9 cellular contexts compared by ENCODE assay signal in the genomic region with DNA sequence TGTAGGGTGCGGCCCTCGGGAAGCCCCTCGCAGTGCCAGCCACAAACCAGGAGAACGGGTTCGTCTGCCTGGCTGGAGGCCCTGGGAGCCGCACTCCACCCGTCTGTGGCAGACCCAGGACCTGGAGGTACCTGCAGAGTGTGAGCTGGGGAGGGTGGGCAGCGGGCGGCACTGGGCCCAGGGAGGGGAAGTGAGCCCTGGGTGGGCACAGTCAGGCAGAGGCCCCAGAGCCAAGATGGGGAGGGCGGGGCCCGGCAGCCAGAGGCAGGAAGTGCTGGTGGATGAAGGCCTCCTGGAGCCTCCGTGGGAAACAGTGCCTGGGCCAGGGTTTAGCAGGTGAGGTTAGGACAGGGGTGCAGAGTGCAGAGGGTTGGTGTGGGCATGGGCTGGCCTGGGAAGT. TPM values are rescaled to one million over a fixed set of nuclear protein-coding genes. Genes with fewer than 3 reads are reported as not detected.
DNase-seq lines count a peak whose midpoint lies in the region; ATAC-seq and TF ChIP-seq lines count a peak whose summit lies in the region.
"Had no signal": no experiment of that assay in that cellular context is flagged by ENCODE, and none has a peak within 500 bp of the region (broad histone marks: within the 10 kb centered on the region; RNA-seq: fewer than 3 reads in every experiment).

No MANE protein-coding gene starts in this region.

- no peaks in the 10 kb centered on the region for H3K27me3 ChIP-seq in thymus (ENCODE audit: control insufficient read depth, insufficient read depth)
- H3K27me3 ChIP-seq in osteoblast (ENCODE audit: insufficient read depth, low read length): peaks cover 19% of the 10 kb centered on the region

- H3K36me3 ChIP-seq in thymus (ENCODE audit: control insufficient read depth, insufficient read depth): no peaks in the 10 kb centered on the region
- H3K36me3 ChIP-seq in osteoblast (ENCODE audit: insufficient read depth, low read length): no peaks in the 10 kb centered on the region

- DNase-seq in activated CD8-positive, alpha-beta memory T cell treated with anti-CD3 and anti-CD28 coated beads, Interleukin-2, amount 10 ng/mL, durations not matched to agents 7 days and 5 days: peak; percentile 72
- DNase-seq in activated CD8-positive, alpha-beta memory T cell treated with anti-CD3 and anti-CD28 coated beads, Interleukin-2, amount 50 U/mL, for 4 hours: no peak
- peak; percentile 65 for DNase-seq in epithelial cell of esophagus (ENCODE audit: low read depth)
- DNase-seq in osteoblast (ENCODE audit: insufficient read length, low spot score, missing footprints): no peak
- DNase-seq: H9 had no signal

- H3K4me3 Mint-ChIP-seq in activated CD8-positive, alpha-beta memory T cell treated with anti-CD3 and anti-CD28 coated beads, Interleukin-2, amount 10 ng/mL, durations not matched to agents 7 days and 5 days: peak overlapping the region; percentile 75
- H3K4me3 Mint-ChIP-seq: H9 had no signal

- peaks cover 36% of the 10 kb centered on the region for H3K4me1 Mint-ChIP-seq in activated CD8-positive, alpha-beta memory T cell treated with anti-CD3 and anti-CD28 coated beads, Interleukin-2, amount 10 ng/mL, durations not matched to agents 7 days and 5 days

- H3K9me3 Mint-ChIP-seq in activated CD8-positive, alpha-beta memory T cell treated with anti-CD3 and anti-CD28 coated beads, Interleukin-2, amount 10 ng/mL, durations not matched to agents 7 days and 5 days (ENCODE audit: low read depth): no peaks in the 10 kb centered on the region
- H3K9me3 Mint-ChIP-seq: H9 had no signal

- ATAC-seq in activated CD8-positive, alpha-beta memory T cell treated with anti-CD3 and anti-CD28 coated beads, Interleukin-2, amount 10 ng/mL, durations not matched to agents 7 days and 5 days: no peak
- ATAC-seq in HG02763 (IDR thresholded peaks at IDR 0.05; ENCODE audit: unreplicated experiment): no peak
- no peak for ATAC-seq in HG03378 (IDR thresholded peaks at IDR 0.05; ENCODE audit: unreplicated experiment)

- CTCF ChIA-PET in activated CD8-positive, alpha-beta memory T cell treated with anti-CD3 and anti-CD28 coated beads, Interleukin-2, amount 10 ng/mL, durations not matched to agents 7 days and 5 days (lab: Charles Lee): interaction anchor here (0.8 to 4.0 kb wide), 18 partner anchors 9 to 388 kb away, joined by 3 to 69 read pairs (median 5); a partner anchor contains a TSS

- peaks cover 10% of the 10 kb centered on the region for H3K79me2 ChIP-seq in osteoblast (ENCODE audit: insufficient read depth, low read length)

- no peaks in the 10 kb centered on the region for H3K27me3 Mint-ChIP-seq in activated CD8-positive, alpha-beta memory T cell treated with anti-CD3 and anti-CD28 coated beads, Interleukin-2, amount 10 ng/mL, durations not matched to agents 7 days and 5 days

- no peak overlapping the region for H2AFZ ChIP-seq in osteoblast (ENCODE audit: low read length)

- H3K27ac Mint-ChIP-seq in activated CD8-positive, alpha-beta memory T cell treated with anti-CD3 and anti-CD28 coated beads, Interleukin-2, amount 10 ng/mL, durations not matched to agents 7 days and 5 days: peak overlapping the region; percentile 95
- H3K27ac Mint-ChIP-seq: H9 had no signal

- WGBS in thymus: 9% methylated on average over 12 of the region's 12 CpGs

- no peak overlapping the region for H3K4me2 ChIP-seq in osteoblast (ENCODE audit: insufficient read depth, low read length)

- no peak for TF ChIP-seq CTCF in VCaP (conservative IDR thresholded peaks at IDR 0.05)
- no peak for TF ChIP-seq CTCF in epithelial cell of esophagus (IDR thresholded peaks at IDR 0.05; ENCODE audit: insufficient read depth, low read depth, low read length, missing control alignments)
- no peak for TF ChIP-seq CTCF in osteoblast (IDR thresholded peaks at IDR 0.05; ENCODE audit: extremely low read depth, low read depth, low read length)

- no peaks in the 10 kb centered on the region for H3K36me3 Mint-ChIP-seq in activated CD8-positive, alpha-beta memory T cell treated with anti-CD3 and anti-CD28 coated beads, Interleukin-2, amount 10 ng/mL, durations not matched to agents 7 days and 5 days

- peaks cover 33% of the 10 kb centered on the region for H3K4me1 ChIP-seq in thymus (ENCODE audit: control insufficient read depth, insufficient read depth, low read length)
- peaks cover 15% of the 10 kb centered on the region for H3K4me1 ChIP-seq in osteoblast (ENCODE audit: insufficient read depth, low read length)

- H3K27ac ChIP-seq in VCaP (peak overlapping the region; percentile 99), thymus (ENCODE audit: low read depth) (peak overlapping the region; percentile 79), osteoblast (ENCODE audit: low read depth, low read length) (no peak overlapping the region)

- no peaks in the 10 kb centered on the region for H4K20me1 ChIP-seq in osteoblast (ENCODE audit: insufficient read depth, low read length)

- peak overlapping the region; percentile 38 for H3K4me3 ChIP-seq in epithelial cell of esophagus (ENCODE audit: low read length)
- peak overlapping the region; percentile 56 for H3K4me3 ChIP-seq in thymus (ENCODE audit: low read length)
- H3K4me3 ChIP-seq in osteoblast (ENCODE audit: insufficient read depth, low read length): no peak overlapping the region

- H3K9me3 ChIP-seq in thymus (ENCODE audit: control insufficient read depth): no peaks in the 10 kb centered on the region
- no peaks in the 10 kb centered on the region for H3K9me3 ChIP-seq in osteoblast (ENCODE audit: low read depth, low read length)

RNA-seq across cellular contexts. Expression of a gene that starts 4.0 kb away (rescaled TPM):
- 10 to 100 TPM in 1 of 2 experiments, 1 to 10 TPM in 1; 8.7 to 12.3 TPM for total RNA-seq in activated CD8-positive, alpha-beta memory T cell treated with anti-CD3 and anti-CD28 coated beads, Interleukin-2, amount 10 ng/mL, durations not matched to agents 7 days and 5 days
- 16.0 TPM for polyA plus RNA-seq in thymus
- 33.9 and 34.7 TPM in 2 replicates for total RNA-seq in osteoblast

RNA-seq across cellular contexts. Expression of a gene that starts 24.8 kb away (rescaled TPM):
- 100 to 1,000 TPM; 146 to 174 TPM for total RNA-seq in activated CD8-positive, alpha-beta memory T cell treated with anti-CD3 and anti-CD28 coated beads, Interleukin-2, amount 10 ng/mL, durations not matched to agents 7 days and 5 days
- polyA plus RNA-seq in thymus: 85.8 TPM
- total RNA-seq in osteoblast: 77.8 and 95.2 TPM in 2 replicates

RNA-seq across cellular contexts. Expression of a gene that starts 25.0 kb away (rescaled TPM):
- total RNA-seq in activated CD8-positive, alpha-beta memory T cell treated with anti-CD3 and anti-CD28 coated beads, Interleukin-2, amount 10 ng/mL, durations not matched to agents 7 days and 5 days: 1 to 10 TPM; 8.0 to 8.5 TPM
- polyA plus RNA-seq in thymus: 6.4 TPM
- 12.4 and 13.4 TPM in 2 replicates for total RNA-seq in osteoblast

RNA-seq across cellular contexts. Expression of a gene that starts 59.7 kb away (rescaled TPM):
- total RNA-seq in activated CD8-positive, alpha-beta memory T cell treated with anti-CD3 and anti-CD28 coated beads, Interleukin-2, amount 10 ng/mL, durations not matched to agents 7 days and 5 days: 10 to 100 TPM in 1 of 2 experiments, 1 to 10 TPM in 1; 6.5 to 13.5 TPM
- polyA plus RNA-seq in thymus: 34.4 TPM
- total RNA-seq in osteoblast: under 0.01 TPM in 1 of 2 replicates, not detected in the other

Comparison
In these comparisons a context has a peak if more than half of its experiments do, and no peak if none do; other contexts are left out.
1. DNase-seq: peak in activated CD8-positive, alpha-beta memory T cell treated with anti-CD3 and anti-CD28 coated beads, Interleukin-2, amount 10 ng/mL, durations not matched to agents 7 days and 5 days (single experiment) and epithelial cell of esophagus (single experiment); none in activated CD8-positive, alpha-beta memory T cell treated with anti-CD3 and anti-CD28 coated beads, Interleukin-2, amount 50 U/mL, for 4 hours (single experiment) and osteoblast (single experiment).